In genomic region chr10:49508249-49508648, GRCh38 we compare ENCODE assay signal across 16 cellular contexts. TPM values are rescaled to one million over a fixed set of nuclear protein-coding genes. Genes with fewer than 3 reads are reported as not detected.
DNase-seq lines count a peak whose midpoint lies in the region; ATAC-seq, FAIRE-seq and TF ChIP-seq lines count a peak whose summit lies in the region.
"Had no signal": no experiment of that assay in that cellular context is flagged by ENCODE, and none has a peak within 500 bp of the region (broad histone marks: within the 10 kb centered on the region; RNA-seq: fewer than 3 reads in every experiment).

No MANE protein-coding gene starts in this region.

- peak overlapping the region in 1 of 3 donors; percentile 6 for H3K27ac Mint-ChIP-seq in CD4-positive, CD25-positive, alpha-beta regulatory T cell
- H3K27ac Mint-ChIP-seq in T-cell, result peak overlapping the region in 1 of 2 donors; percentile 38
- H3K27ac Mint-ChIP-seq: CD14-positive monocyte had no signal

- no peaks in the 10 kb centered on the region for H3K9me3 Mint-ChIP-seq in CD4-positive, CD25-positive, alpha-beta regulatory T cell
- H3K9me3 Mint-ChIP-seq in T-cell, result no peaks in the 10 kb centered on the region
- H3K9me3 Mint-ChIP-seq: CD14-positive monocyte, neural crest cell had no signal

- no peak overlapping the region for H3K27ac ChIP-seq in CD4-positive, CD25-positive, alpha-beta regulatory T cell (ENCODE audit: insufficient read depth, low read length, poor library complexity, severe bottlenecking)
- H3K27ac ChIP-seq: esophagus squamous epithelium, KMS-11, suprapubic skin had no signal

- H3K9me3 ChIP-seq in CD4-positive, CD25-positive, alpha-beta regulatory T cell (ENCODE audit: control insufficient read depth in 2 of 2, low read length in 2 of 2), result no peaks in the 10 kb centered on the region
- H3K9me3 ChIP-seq: esophagus squamous epithelium, suprapubic skin had no signal

- H3K4me3 ChIP-seq in CD4-positive, CD25-positive, alpha-beta regulatory T cell (ENCODE audit: low read depth, low read length), result peak overlapping the region; percentile 22
- H3K4me3 ChIP-seq: esophagus squamous epithelium, suprapubic skin had no signal

- DNase-seq in CD4-positive, CD25-positive, alpha-beta regulatory T cell, result peak in 2 of 3 donors; percentile 40 to 51
- DNase-seq in GM12891 (ENCODE audit: insufficient read length, low spot score) (no peak), T-cell (peak in 18 of 34 experiments; percentile 2 to 37 (median 13)), NCI-H748 (lab: John Stamatoyannopoulos, UW; ENCODE audit: unreplicated experiment) (no peak), posterior vena cava (ENCODE audit: low spot score) (no peak), ureter (ENCODE audit: low spot score) (no peak)
- DNase-seq in central memory CD4-positive, alpha-beta T cell, result peak; percentile 68
- DNase-seq: esophagus squamous epithelium, hypothalamus, left ventricle myocardium superior, NCI-H146, NCI-H748 treated with DMSO at 0.1 percent for 48 hours had no signal

- peak; percentile 38 to 68 for ATAC-seq in CD4-positive, CD25-positive, alpha-beta regulatory T cell (ENCODE audit: low read depth in 2 of 2)
- ATAC-seq in T-cell (replicated peaks in 1 of 4), result peak; percentile 79 to 96 (median 90)

- POLR2A ChIA-PET in T-cell (lab: Charles Lee), result no interaction called here

- H3K4me1 Mint-ChIP-seq in CD4-positive, CD25-positive, alpha-beta regulatory T cell, result peaks cover 16 to 45% (median 29%) of the 10 kb centered on the region in 4 donors
- peaks cover 23 to 34% (median 32%) of the 10 kb centered on the region in 3 donors for H3K4me1 Mint-ChIP-seq in T-cell
- H3K4me1 Mint-ChIP-seq: neural crest cell had no signal

- intact Hi-C loops in posterior vena cava (cut with DNase I), result no loop called here

- H3K27me3 ChIP-seq in CD4-positive, CD25-positive, alpha-beta regulatory T cell (ENCODE audit: control insufficient read depth, insufficient read depth, low read length), result no peaks in the 10 kb centered on the region
- H3K27me3 ChIP-seq: esophagus squamous epithelium, suprapubic skin had no signal

- CTCF ChIA-PET in T-cell (lab: Charles Lee), result interaction anchor here (1.3 to 6.7 kb wide), 3 partner anchors 31 to 100 kb away, joined by 3 to 80 read pairs (median 46); partner anchors contain the start of gene ERCC6 (in 1 of the 2)

- H3K36me3 Mint-ChIP-seq in CD4-positive, CD25-positive, alpha-beta regulatory T cell, result peaks cover 28% of the 10 kb centered on the region
- H3K36me3 Mint-ChIP-seq in T-cell, result peaks cover 35% of the 10 kb centered on the region

- peak overlapping the region in 2 of 4 donors; percentile 5 to 11 for H3K4me3 Mint-ChIP-seq in CD4-positive, CD25-positive, alpha-beta regulatory T cell
- peak overlapping the region in 1 of 3 donors; percentile 7 for H3K4me3 Mint-ChIP-seq in T-cell
- H3K4me3 Mint-ChIP-seq: CD14-positive monocyte, neural crest cell had no signal

- peaks cover 14% of the 10 kb centered on the region for H3K4me1 ChIP-seq in CD4-positive, CD25-positive, alpha-beta regulatory T cell (ENCODE audit: control insufficient read depth, insufficient read depth, low read length, poor library complexity, severe bottlenecking)

- TF ChIP-seq POLR2A in GM12891 (IDR thresholded peaks at IDR 0.05; ENCODE audit: low read depth, low read length), result no peak

- FAIRE-seq in GM12891 (lab: Jason Lieb, UNC), result peak; percentile 43

- H3K27me3 Mint-ChIP-seq in CD4-positive, CD25-positive, alpha-beta regulatory T cell, result no peaks in the 10 kb centered on the region
- peaks cover 1 to 7% of the 10 kb centered on the region in 2 donors for H3K27me3 Mint-ChIP-seq in T-cell

- peaks cover 13% of the 10 kb centered on the region for H3K36me3 ChIP-seq in CD4-positive, CD25-positive, alpha-beta regulatory T cell (ENCODE audit: control insufficient read depth, insufficient read depth, low read length)

TF ChIP-seq in GM12891, 5 proteins besides CTCF, POLR2A, EP300 and RAD21:
- TF ChIP-seq TAF1 (IDR thresholded peaks at IDR 0.05; ENCODE audit: low read depth, low read length) (no peak), PAX5 (IDR thresholded peaks at IDR 0.05; ENCODE audit: insufficient read depth, low read length, severe bottlenecking) (no peak), POLR2AphosphoS5 (IDR thresholded peaks at IDR 0.05; ENCODE audit: low read depth, low read length) (no peak), SPI1 (IDR thresholded peaks at IDR 0.05; ENCODE audit: low read depth, low read length) (no peak), POU2F2 (IDR thresholded peaks at IDR 0.05; ENCODE audit: low read depth, low read length) (no peak)
TF ChIP-seq in GM12891: peak in this region for 0.

RNA-seq across cellular contexts. Expression of gene ERCC6, which starts 30.7 kb away (rescaled TPM):
- total RNA-seq in CD4-positive, CD25-positive, alpha-beta regulatory T cell, result 59.9 TPM
- 10 to 100 TPM in 3 of 4 donors, 1 to 10 TPM in 1; 8.9 to 15.1 (median 13.4) TPM for polyA plus RNA-seq in CD4-positive, CD25-positive, alpha-beta regulatory T cell
- polyA plus RNA-seq in GM12891 (2012; ENCODE audit: low read depth, missing spikeins), result 7.1 TPM
- total RNA-seq in T-cell (10 to 100 TPM; 34.6 to 40.7 (median 39.1) TPM), posterior vena cava (10 to 100 TPM; 17.0 to 17.3 TPM), ureter (28.0 TPM)

Comparison
In these comparisons a context has a peak if more than half of its experiments do, and no peak if none do; other contexts are left out.
1. DNase-seq: peak in CD4-positive, CD25-positive, alpha-beta regulatory T cell (2 of 3), T-cell (18 of 34) and central memory CD4-positive, alpha-beta T cell (single experiment); none in GM12891 (single experiment), NCI-H748 (single experiment), posterior vena cava (single experiment) and ureter (single experiment).